In genomic region chr2:231968820-231969219, GRCh38 we compare ENCODE assay signal across 40 cellular contexts. TPM values are rescaled to one million over a fixed set of nuclear protein-coding genes. Genes with fewer than 3 reads are reported as not detected.
DNase-seq lines count a peak whose midpoint lies in the region; ATAC-seq, FAIRE-seq and TF ChIP-seq lines count a peak whose summit lies in the region.
"Had no signal": no experiment of that assay in that cellular context is flagged by ENCODE, and none has a peak within 500 bp of the region (broad histone marks: within the 10 kb centered on the region; RNA-seq: fewer than 3 reads in every experiment).

No MANE protein-coding gene starts in this region.

- no peak overlapping the region for H3K27ac Mint-ChIP-seq in endothelial cell (ENCODE audit: unreplicated experiment)
- H3K27ac Mint-ChIP-seq: B cell; CD14-positive monocyte; CD4-positive, alpha-beta T cell; CD4-positive, CD25-positive, alpha-beta regulatory T cell; CD8-positive, alpha-beta memory T cell; CD8-positive, alpha-beta T cell had no signal

- peaks cover 5% of the 10 kb centered on the region for H3K36me3 Mint-ChIP-seq in endothelial cell (ENCODE audit: low read depth, unreplicated experiment)

- H3K79me2 ChIP-seq in HepG2 (ENCODE audit: insufficient read depth, low read length) (peaks cover 64% of the 10 kb centered on the region), K562 (ENCODE audit: control insufficient read depth, insufficient read depth, low read length) (peaks cover 45% of the 10 kb centered on the region)

- H3K4me1 ChIP-seq in HepG2 (ENCODE audit: insufficient read depth, low read length), result peaks cover 34% of the 10 kb centered on the region
- no peaks in the 10 kb centered on the region for H3K4me1 ChIP-seq in right lobe of liver
- H3K4me1 ChIP-seq in HEK293 (ENCODE audit: control insufficient read depth, insufficient read depth, low read length), result no peaks in the 10 kb centered on the region
- no peaks in the 10 kb centered on the region; a peak in 1 of 5 replicates for H3K4me1 ChIP-seq in K562 (replicated peaks in 1 of 2; ENCODE audit: control insufficient read depth in 2 of 2, insufficient read depth in 2 of 2, low read length in 2 of 2)
- H3K4me1 ChIP-seq: A549, BE2C, Caco-2 had no signal

- POLR2A ChIA-PET in HepG2 (lab: Yijun Ruan, JAX) (no interaction called here), HEK293 (lab: Yijun Ruan, JAX) (interaction anchor here (0.6 kb wide), 1 partner anchor 1543 kb away, joined by 3 read pairs; no protein-coding TSS in a partner anchor), K562 (lab: Yijun Ruan, JAX) (no interaction called here)

- intact Hi-C loops in HepG2 (cut with micrococcal nuclease; ENCODE audit: unreplicated experiment), result no loop called here
- intact Hi-C loops in right lobe of liver (cut with DNase I), result no loop called here
- intact Hi-C loops in K562 (cut with micrococcal nuclease), result no loop called here

- H3K9me3 Mint-ChIP-seq in endothelial cell (ENCODE audit: unreplicated experiment), result no peaks in the 10 kb centered on the region
- H3K9me3 Mint-ChIP-seq: CD8-positive, alpha-beta memory T cell; CD8-positive, alpha-beta T cell had no signal

- H4K20me1 ChIP-seq in HepG2 (ENCODE audit: insufficient read depth, low read length) (peaks cover 9% of the 10 kb centered on the region; the same call in 1 of the 2 replicates), K562 (replicated peaks; ENCODE audit: control insufficient read depth, insufficient read depth, low read length) (no peaks in the 10 kb centered on the region)

- H3K36me3 ChIP-seq in HepG2 (replicated peaks in 1 of 2; ENCODE audit: control insufficient read depth in 1 of 2, insufficient read depth in 2 of 2, low read length in 2 of 2) (no peaks in the 10 kb centered on the region; a peak in 1 of 5 replicates), right lobe of liver (no peaks in the 10 kb centered on the region), HEK293 (ENCODE audit: control insufficient read depth in 2 of 2, insufficient read depth in 1 of 2, low read length in 2 of 2) (no peaks in the 10 kb centered on the region; a peak in 1 of 3 replicates), K562 (ENCODE audit: control insufficient read depth, insufficient read depth, low read length) (no peaks in the 10 kb centered on the region)
- H3K36me3 ChIP-seq: BE2C had no signal

- no peak for TF ChIP-seq EP300 in HepG2 (IDR thresholded peaks at IDR 0.05; ENCODE audit: low read depth in 2 of 2, low read length in 2 of 2)
- no peak for TF ChIP-seq EP300 in HepG2 (CRISPR knock-in tag; IDR thresholded peaks at IDR 0.05; ENCODE audit: borderline replicate concordance)
- no peak for TF ChIP-seq EP300 in K562 (IDR thresholded peaks at IDR 0.05; ENCODE audit: low read length)

- H2AFZ ChIP-seq in HepG2 (ENCODE audit: low read length) (no peak overlapping the region), K562 (ENCODE audit: low read depth, low read length) (no peak overlapping the region)

- H3K27me3 ChIP-seq in HepG2 (ENCODE audit: control insufficient read depth in 1 of 2, insufficient read depth in 2 of 2, low read length in 2 of 2) (no peaks in the 10 kb centered on the region), right lobe of liver (no peaks in the 10 kb centered on the region), K562 (ENCODE audit: control insufficient read depth in 2 of 2, insufficient read depth in 2 of 2, low read length in 2 of 2) (no peaks in the 10 kb centered on the region)
- H3K27me3 ChIP-seq: BE2C; BLaER1; BLaER1 treated with 17β-estradiol and CSF1 and Interleukin-3, amounts not matched to agents 10 nM and 100 nM had no signal

- WGBS in HepG2 (ENCODE audit: low lambda C conversion rate), result 97% methylated on average over 6 of the region's 6 CpGs
- 75% methylated on average over 4 of the region's 6 CpGs for WGBS in right lobe of liver (ENCODE audit: insufficient coverage, low coverage, low lambda C conversion rate, missing lambda C conversion rate)
- WGBS in K562 (ENCODE audit: insufficient coverage, low coverage, missing lambda C conversion rate), result 83% methylated on average over 5 of the region's 6 CpGs

- H3K27ac ChIP-seq in HepG2 (ENCODE audit: extremely low read length, insufficient read depth, low read length), result no peak overlapping the region
- no peak overlapping the region for H3K27ac ChIP-seq in right lobe of liver
- H3K27ac ChIP-seq in HEK293 (ENCODE audit: extremely low read depth, low read depth, low read length), result no peak overlapping the region
- no peak overlapping the region for H3K27ac ChIP-seq in K562 (ENCODE audit: extremely low read depth, low read depth, low read length)
- H3K27ac ChIP-seq: 22Rv1; A549; BLaER1; BLaER1 treated with 17β-estradiol and CSF1 and Interleukin-3, amounts not matched to agents 10 nM and 100 nM; C4-2B had no signal

- H3K4me2 ChIP-seq in HepG2 (ENCODE audit: low read depth, low read length) (no peak overlapping the region), K562 (ENCODE audit: insufficient read depth, low read length) (no peak overlapping the region)
- H3K4me2 ChIP-seq: A549; BLaER1; BLaER1 treated with 17β-estradiol and CSF1 and Interleukin-3, amounts not matched to agents 10 nM and 100 nM had no signal

- H3K9me1 ChIP-seq in K562 (ENCODE audit: control insufficient read depth, insufficient read depth, low read length), result no peaks in the 10 kb centered on the region

- in situ Hi-C loops in HepG2 (cut with HindIII; ENCODE audit: extremely low pct_ligation_motif_present, low pct_unique_long_range_greater_than_20kb), result no loop called here
- in situ Hi-C loops in K562 (cut with MboI), result no loop called here
- in situ Hi-C loops in ACHN (cut with HindIII; ENCODE audit: low pct_ligation_motif_present, low pct_unique_long_range_greater_than_20kb, low sequenced_read_pairs), result no loop called here

- no peak for DNase-seq in HepG2 (ENCODE audit: low spot score)
- no peak for DNase-seq in right lobe of liver
- DNase-seq in K562 (ENCODE audit: extremely low read depth in 1 of 4, low spot score in 3 of 4), result no peak
- DNase-seq in endothelial cell (ENCODE audit: low spot score), result no peak
- DNase-seq in ACHN, result no peak
- DNase-seq: 8988T; AML-193; BE2C; C1 segment of cervical spinal cord; Caco-2; Calu3; CD4-positive, alpha-beta memory T cell; CD4-positive, alpha-beta T cell; CD4-positive, CD25-positive, alpha-beta regulatory T cell; CD8-positive, alpha-beta memory T cell; CD8-positive, alpha-beta T cell; COR-L47; DMS 273 treated with DMSO at 0.1 percent for 48 hours; DMS153; DMS53; DMS79; DMS79 treated with DMSO at 0.1 percent for 48 hours; DND-41; EL had no signal

- TF ChIP-seq RAD21 in HepG2 (CRISPR knock-in tag; IDR thresholded peaks at IDR 0.05) (no peak), K562 (CRISPR knock-in tag; conservative IDR thresholded peaks at IDR 0.05 in 1 of 2, IDR thresholded peaks at IDR 0.05 in 1 of 2) (no peak)

- H3K4me3 ChIP-seq in HepG2 (replicated peaks in 1 of 3; ENCODE audit: insufficient read depth in 1 of 3, low read depth in 2 of 3, low read length in 3 of 3) (no peak overlapping the region), right lobe of liver (no peak overlapping the region), HEK293 (ENCODE audit: low read depth, low read length) (no peak overlapping the region), K562 (no peak overlapping the region)
- H3K4me3 ChIP-seq: A549; BLaER1; BLaER1 treated with 17β-estradiol and CSF1 and Interleukin-3, amounts not matched to agents 10 nM and 100 nM had no signal

- BruUV-seq in HepG2 (replicated peaks; lab: Mats Ljungman, UMichigan), result no TSS peak
- BruUV-seq in K562 (replicated peaks; lab: Mats Ljungman, UMichigan), result no TSS peak

- TF ChIP-seq POLR2A in HepG2 (IDR thresholded peaks at IDR 0.05; ENCODE audit: insufficient read depth in 1 of 2, low read depth in 2 of 2, low read length in 2 of 2) (no peak), right lobe of liver (IDR thresholded peaks at IDR 0.05) (no peak), K562 (conservative IDR thresholded peaks at IDR 0.05) (no peak)

- CTCF ChIA-PET in HepG2 (lab: Yijun Ruan, JAX; ENCODE audit: low intra/inter-chr PET ratio, low total read pairs) (no interaction called here), HEK293 (lab: Yijun Ruan, JAX) (interaction anchor here (0.7 kb wide), 1 partner anchor 553 kb away, joined by 4 read pairs; no protein-coding TSS in a partner anchor), K562 (lab: Yijun Ruan, JAX; ENCODE audit: low intra/inter-chr PET ratio) (no interaction called here)

- peaks cover 5% of the 10 kb centered on the region for H3K4me1 Mint-ChIP-seq in endothelial cell (ENCODE audit: unreplicated experiment)

- FAIRE-seq in HepG2 (lab: Jason Lieb, UNC), result no peak
- FAIRE-seq in K562 (lab: Jason Lieb, UNC), result no peak
- FAIRE-seq: A204.1, A549, D721Med had no signal

- ATAC-seq in HepG2, result no peak
- no peak for ATAC-seq in right lobe of liver
- ATAC-seq in K562, result no peak
- no peak for ATAC-seq in GM21515 (IDR thresholded peaks at IDR 0.05; ENCODE audit: unreplicated experiment)
- ATAC-seq in HG03025 (IDR thresholded peaks at IDR 0.05; ENCODE audit: low FRiP score, unreplicated experiment), result no peak
- ATAC-seq: A549; CD8-positive, alpha-beta T cell had no signal

- no peaks in the 10 kb centered on the region for H3K9me3 ChIP-seq in HepG2 (ENCODE audit: low read length)
- H3K9me3 ChIP-seq in right lobe of liver, result no peaks in the 10 kb centered on the region
- H3K9me3 ChIP-seq in HEK293 (ENCODE audit: control insufficient read depth, insufficient read depth, low read depth, low read length), result no peaks in the 10 kb centered on the region
- H3K9me3 ChIP-seq in K562 (replicated peaks; ENCODE audit: control insufficient read depth, insufficient read depth, low read depth, low read length), result peaks cover 3% of the 10 kb centered on the region; the same call in 1 of the 2 replicates
- H3K9me3 ChIP-seq: A549, BE2C, Caco-2 had no signal

- H3K9ac ChIP-seq in HepG2 (ENCODE audit: insufficient read depth, low read depth, low read length) (no peak overlapping the region), K562 (ENCODE audit: insufficient read depth in 1 of 2, low read depth in 2 of 2, low read length in 2 of 2) (no peak overlapping the region)
- H3K9ac ChIP-seq: BLaER1; BLaER1 treated with 17β-estradiol and CSF1 and Interleukin-3, amounts not matched to agents 10 nM and 100 nM had no signal

- H3K27me3 Mint-ChIP-seq in endothelial cell (ENCODE audit: unreplicated experiment), result no peaks in the 10 kb centered on the region
- H3K27me3 Mint-ChIP-seq: B cell; CD4-positive, alpha-beta memory T cell; CD4-positive, alpha-beta T cell; CD4-positive, CD25-positive, alpha-beta regulatory T cell; CD8-positive, alpha-beta memory T cell had no signal

- no peak for TF ChIP-seq CTCF in HepG2 (CRISPR knock-in tag; IDR thresholded peaks at IDR 0.05)
- TF ChIP-seq CTCF in right lobe of liver (IDR thresholded peaks at IDR 0.05), result no peak
- no peak for TF ChIP-seq CTCF in HEK293 (tag by site-specific recombination; IDR thresholded peaks at IDR 0.05)
- no peak for TF ChIP-seq CTCF in K562 (IDR thresholded peaks at IDR 0.05 in 2 of 3, conservative IDR thresholded peaks at IDR 0.05 in 1 of 3; ENCODE audit: insufficient read depth in 2 of 3, low read depth in 1 of 3, low read length in 3 of 3)
- no peak for TF ChIP-seq CTCF in endothelial cell (IDR thresholded peaks at IDR 0.05; ENCODE audit: unreplicated experiment)

- H3K4me3 Mint-ChIP-seq in endothelial cell (ENCODE audit: unreplicated experiment), result peak overlapping the region; percentile 33
- H3K4me3 Mint-ChIP-seq: B cell; CD14-positive monocyte; CD4-positive, alpha-beta memory T cell; CD4-positive, alpha-beta T cell; CD4-positive, CD25-positive, alpha-beta regulatory T cell; CD8-positive, alpha-beta memory T cell; CD8-positive, alpha-beta T cell had no signal

RNA-seq across cellular contexts. Expression of gene DIS3L2, which starts 7.3 kb away (rescaled TPM):
- total RNA-seq in HepG2 (2016; rRNA removed; fragmentation: Illumina TruSeq; extraction: Trizol) (20.3 and 23.9 TPM in 2 replicates), right lobe of liver (10 to 100 TPM in 5 of 6 experiments, 1 to 10 TPM in 1; 8.1 to 22.3 (median 16.7) TPM), K562 (2014; rRNA removed) (15.1 and 16.8 TPM in 2 replicates), K562 (2014; rRNA removed; fragmentation: Illumina TruSeq; extraction: Trizol) (11.2 and 12.5 TPM in 2 replicates), K562 (2015; rRNA removed; fragmentation: Illumina TruSeq; extraction: Trizol) (10.8 and 11.6 TPM in 2 replicates), K562 (2021) (17.3 and 19.2 TPM in 2 replicates), endothelial cell (ENCODE audit: unreplicated experiment) (42.1 TPM)
- 27.2 and 32.6 TPM in 2 replicates for total RNA-seq in HepG2 (2016; cell fraction: cytosol; rRNA removed; fragmentation: Illumina TruSeq; extraction: Trizol; ENCODE audit: low read depth)
- 16.0 and 21.5 TPM in 2 replicates for total RNA-seq in HepG2 (2016; cell fraction: insoluble cytoplasmic fraction; rRNA removed; fragmentation: Illumina TruSeq; extraction: Trizol)
- 10.1 and 13.9 TPM in 2 replicates for total RNA-seq in HepG2 (2016; cell fraction: membrane; rRNA removed; fragmentation: Illumina TruSeq; extraction: Trizol)
- 38.8 and 40.6 TPM in 2 replicates for total RNA-seq in HepG2 (2016; cell fraction: nucleus; rRNA removed; fragmentation: Illumina TruSeq; extraction: Trizol)
- polyA plus RNA-seq in HepG2 (2011; rRNA removed) (7.0 and 9.6 TPM in 2 replicates), K562 (2011; rRNA removed) (4.2 and 5.8 TPM in 2 replicates), K562 (2014; fragmentation: Illumina TruSeq; extraction: Trizol) (11.8 and 13.4 TPM in 2 replicates), K562 (2014; fragmentation: Nextera tagmentation; extraction: Ambion mirVana) (1 to 10 TPM; 1.5 to 1.9 TPM), K562 (2014; rRNA removed) (10.4 and 11.0 TPM in 2 replicates)
- polyA plus RNA-seq in HepG2 (2011; cell fraction: cytosol; rRNA removed), result 5.5 and 7.5 TPM in 2 replicates
- 45.1 and 57.6 TPM in 2 replicates for polyA plus RNA-seq in HepG2 (2011; cell fraction: nucleus; rRNA removed)
- 10.7 and 11.8 TPM in 2 replicates for polyA plus RNA-seq in HepG2 (2012)
- 3.1 and 3.3 TPM in 2 replicates for polyA plus RNA-seq in HepG2 (2016; cell fraction: cytosol; fragmentation: Illumina TruSeq; extraction: Trizol; ENCODE audit: low read depth)
- 14.0 and 14.3 TPM in 2 replicates for polyA plus RNA-seq in HepG2 (2016; cell fraction: insoluble cytoplasmic fraction; fragmentation: Illumina TruSeq; extraction: Trizol; ENCODE audit: low read depth)
- 4.9 and 5.5 TPM in 2 replicates for polyA plus RNA-seq in HepG2 (2016; cell fraction: membrane; fragmentation: Illumina TruSeq; extraction: Trizol; ENCODE audit: low read depth)
- 35.3 and 36.0 TPM in 2 replicates for polyA plus RNA-seq in HepG2 (2016; cell fraction: nucleus; fragmentation: Illumina TruSeq; extraction: Trizol; ENCODE audit: insufficient read depth, low read depth)
- 12.0 and 17.6 TPM in 2 replicates for polyA minus RNA-seq in HepG2 (2011; rRNA and poly(A)+ RNA removed; ENCODE audit: low replicate concordance)
- polyA minus RNA-seq in HepG2 (2011; cell fraction: cytosol; rRNA and poly(A)+ RNA removed), result 5.4 and 5.9 TPM in 2 replicates
- polyA minus RNA-seq in HepG2 (2011; cell fraction: nucleus; rRNA and poly(A)+ RNA removed), result 53.8 and 56.6 TPM in 2 replicates
- 50.9 and 73.3 TPM in 2 replicates for total RNA-seq in K562 (2011; cell fraction: chromatin; rRNA removed; ENCODE audit: low replicate concordance)
- total RNA-seq in K562 (2011; cell fraction: nucleolus; rRNA removed), result 20.0 and 25.8 TPM in 2 replicates
- 27.0 and 28.9 TPM in 2 replicates for total RNA-seq in K562 (2011; cell fraction: nucleoplasm; rRNA removed)
- 6.0 and 10.4 TPM in 2 replicates for polyA plus RNA-seq in K562 (2011; cell fraction: cytosol; rRNA removed)
- 25.1 and 33.5 TPM in 2 replicates for polyA plus RNA-seq in K562 (2011; cell fraction: nucleus; rRNA removed)
- 12.2 and 13.6 TPM in 2 replicates for polyA plus RNA-seq in K562 (2012)
- 7.0 and 8.4 TPM in 2 replicates for polyA minus RNA-seq in K562 (2011; rRNA and poly(A)+ RNA removed)
- 5.3 and 5.9 TPM in 2 replicates for polyA minus RNA-seq in K562 (2011; cell fraction: cytosol; rRNA and poly(A)+ RNA removed)
- polyA minus RNA-seq in K562 (2011; cell fraction: nucleus; rRNA and poly(A)+ RNA removed), result 15.8 and 20.1 TPM in 2 replicates

RNA-seq across cellular contexts. Expression of gene NPPC, which starts 42.6 kb away (rescaled TPM):
- 0.11 TPM in 1 of 2 replicates, not detected in the other for total RNA-seq in HepG2 (2016; rRNA removed; fragmentation: Illumina TruSeq; extraction: Trizol)
- not detected in 2 replicates for total RNA-seq in HepG2 (2016; cell fraction: cytosol; rRNA removed; fragmentation: Illumina TruSeq; extraction: Trizol; ENCODE audit: low read depth)
- total RNA-seq in HepG2 (2016; cell fraction: insoluble cytoplasmic fraction; rRNA removed; fragmentation: Illumina TruSeq; extraction: Trizol), result 0.15 TPM in 1 of 2 replicates, not detected in the other
- not detected in 2 replicates for total RNA-seq in HepG2 (2016; cell fraction: membrane; rRNA removed; fragmentation: Illumina TruSeq; extraction: Trizol)
- not detected in 2 replicates for total RNA-seq in HepG2 (2016; cell fraction: nucleus; rRNA removed; fragmentation: Illumina TruSeq; extraction: Trizol)
- polyA plus RNA-seq in HepG2 (2011; rRNA removed), result not detected in 2 replicates
- polyA plus RNA-seq in HepG2 (2011; cell fraction: cytosol; rRNA removed), result 0.17 TPM in 1 of 2 replicates, not detected in the other
- not detected in 2 replicates for polyA plus RNA-seq in HepG2 (2011; cell fraction: nucleus; rRNA removed)
- polyA plus RNA-seq in HepG2 (2012), result 0.17 TPM in 1 of 2 replicates, not detected in the other
- not detected in 2 replicates for polyA plus RNA-seq in HepG2 (2016; cell fraction: cytosol; fragmentation: Illumina TruSeq; extraction: Trizol; ENCODE audit: low read depth)
- not detected in 2 replicates for polyA plus RNA-seq in HepG2 (2016; cell fraction: insoluble cytoplasmic fraction; fragmentation: Illumina TruSeq; extraction: Trizol; ENCODE audit: low read depth)
- not detected in 2 replicates for polyA plus RNA-seq in HepG2 (2016; cell fraction: membrane; fragmentation: Illumina TruSeq; extraction: Trizol; ENCODE audit: low read depth)
- not detected in 2 replicates for polyA plus RNA-seq in HepG2 (2016; cell fraction: nucleus; fragmentation: Illumina TruSeq; extraction: Trizol; ENCODE audit: insufficient read depth, low read depth)
- polyA minus RNA-seq in HepG2 (2011; rRNA and poly(A)+ RNA removed; ENCODE audit: low replicate concordance), result 0.14 TPM in 1 of 2 replicates, not detected in the other
- polyA minus RNA-seq in HepG2 (2011; cell fraction: cytosol; rRNA and poly(A)+ RNA removed), result not detected in 2 replicates
- not detected in 2 replicates for polyA minus RNA-seq in HepG2 (2011; cell fraction: nucleus; rRNA and poly(A)+ RNA removed)
- not detected for total RNA-seq in right lobe of liver
- total RNA-seq in K562 (2011; cell fraction: chromatin; rRNA removed; ENCODE audit: low replicate concordance), result not detected in 2 replicates
- not detected in 2 replicates for total RNA-seq in K562 (2011; cell fraction: nucleolus; rRNA removed)
- not detected in 2 replicates for total RNA-seq in K562 (2011; cell fraction: nucleoplasm; rRNA removed)
- not detected in 2 replicates for total RNA-seq in K562 (2014; rRNA removed)
- not detected in 2 replicates for total RNA-seq in K562 (2014; rRNA removed; fragmentation: Illumina TruSeq; extraction: Trizol)
- not detected in 2 replicates for total RNA-seq in K562 (2015; rRNA removed; fragmentation: Illumina TruSeq; extraction: Trizol)
- not detected in 2 replicates for total RNA-seq in K562 (2021)
- polyA plus RNA-seq in K562 (2011; rRNA removed), result not detected in 2 replicates
- polyA plus RNA-seq in K562 (2011; cell fraction: cytosol; rRNA removed), result not detected in 2 replicates
- not detected in 2 replicates for polyA plus RNA-seq in K562 (2011; cell fraction: nucleus; rRNA removed)
- polyA plus RNA-seq in K562 (2012), result not detected in 2 replicates
- polyA plus RNA-seq in K562 (2014; fragmentation: Illumina TruSeq; extraction: Trizol), result not detected in 2 replicates
- polyA plus RNA-seq in K562 (2014; fragmentation: Nextera tagmentation; extraction: Ambion mirVana), result not detected
- not detected in 2 replicates for polyA plus RNA-seq in K562 (2014; rRNA removed)
- polyA minus RNA-seq in K562 (2011; rRNA and poly(A)+ RNA removed), result not detected in 2 replicates
- polyA minus RNA-seq in K562 (2011; cell fraction: cytosol; rRNA and poly(A)+ RNA removed), result not detected in 2 replicates
- not detected in 2 replicates for polyA minus RNA-seq in K562 (2011; cell fraction: nucleus; rRNA and poly(A)+ RNA removed)
- 11.4 TPM for total RNA-seq in endothelial cell (ENCODE audit: unreplicated experiment)
- total RNA-seq: A673; Caco-2; Calu3; CD4-positive, alpha-beta memory T cell; CD4-positive, CD25-positive, alpha-beta regulatory T cell; CD8-positive, alpha-beta memory T cell; Daoy had no signal
- polyA plus RNA-seq: A549; AG04450; BJ; CD14-positive monocyte; CD4-positive, alpha-beta memory T cell; CD4-positive, CD25-positive, alpha-beta regulatory T cell; CD8-positive, alpha-beta memory T cell had no signal

Comparison
In these comparisons a context has a peak if more than half of its experiments do, and no peak if none do; other contexts are left out.
1. Of the 241 proteins assayed by ChIP-seq in both HepG2 and K562: peak only in HepG2: none; only in K562: none; in both: ZFP36; in neither: 240.